ENCODE assay signal across 8 cellular contexts in genomic region chr13:41061075-41061913, GRCh38. TPM values are rescaled to one million over a fixed set of nuclear protein-coding genes. Genes with fewer than 3 reads are reported as not detected.
DNase-seq lines count a peak whose midpoint lies in the region; ATAC-seq and TF ChIP-seq lines count a peak whose summit lies in the region.

Gene WBP4 (plus strand): TSS chr13:41061509. CDS start chr13:41061674, 165 bp downstream.

- H4K20me1 ChIP-seq in OCI-LY3 (ENCODE audit: insufficient read depth, low read length), result no peaks in the 10 kb centered on the region

- ATAC-seq in GM21447 (IDR thresholded peaks at IDR 0.05; ENCODE audit: unreplicated experiment), result peak; percentile 65
- peak; percentile 83 for ATAC-seq in mucosa of descending colon

- peak within 1 kb of the TSS; percentile 88 for H3K9ac ChIP-seq in HUES64 (ENCODE audit: low read depth, low read length)
- H3K9ac ChIP-seq in OCI-LY3 (ENCODE audit: low read length), result peak within 1 kb of the TSS; percentile 96

- H3K36me3 ChIP-seq in HUES64 (ENCODE audit: insufficient read depth, low read length), result peaks cover 34% of the 10 kb centered on the region
- peaks cover 19% of the 10 kb centered on the region for H3K36me3 ChIP-seq in OCI-LY3 (replicated peaks; ENCODE audit: low read depth, low read length)
- no peaks in the 10 kb centered on the region for H3K36me3 ChIP-seq in mucosa of descending colon (ENCODE audit: low read depth)

- peak; percentile 84 for DNase-seq in DMS 273 treated with DMSO at 0.1 percent for 48 hours (lab: John Stamatoyannopoulos, UW)
- peak; percentile 79 for DNase-seq in activated T-cell treated with anti-CD3 and anti-CD28 coated beads for 1 hour (ENCODE audit: low read depth)
- DNase-seq in epithelial cell of esophagus (ENCODE audit: low read depth), result peak; percentile 98
- DNase-seq in mucosa of descending colon, result peak; percentile 96 to 97 (median 96)
- peak; percentile 75 to 76 for DNase-seq in stimulated activated CD8-positive, alpha-beta memory T cell treated with anti-CD3 and anti-CD28 coated beads, Interleukin-4, amount 100 ng/mL, for 1 hour (ENCODE audit: low read depth in 2 of 2, low spot score in 1 of 2)

- H3K27me3 ChIP-seq in HUES64 (ENCODE audit: insufficient read depth, low read length) (no peaks in the 10 kb centered on the region), OCI-LY3 (ENCODE audit: low read depth, low read length) (no peaks in the 10 kb centered on the region)

- H3K27ac ChIP-seq in HUES64 (ENCODE audit: low read depth, low read length) (peak within 1 kb of the TSS; percentile 89), OCI-LY3 (ENCODE audit: low read length) (peak within 1 kb of the TSS; percentile 88)

- H3K9me3 ChIP-seq in HUES64 (ENCODE audit: insufficient read depth, low read depth, low read length) (no peaks in the 10 kb centered on the region), OCI-LY3 (ENCODE audit: insufficient read depth, low read length) (no peaks in the 10 kb centered on the region), mucosa of descending colon (no peaks in the 10 kb centered on the region)

- H3K4me2 ChIP-seq in OCI-LY3 (ENCODE audit: low read length), result peak within 1 kb of the TSS; percentile 87

- H3K4me1 ChIP-seq in HUES64 (ENCODE audit: insufficient read depth, low read length) (peaks cover 22% of the 10 kb centered on the region; the same call in 1 of the 2 replicates), OCI-LY3 (ENCODE audit: low read length) (peaks cover 22% of the 10 kb centered on the region), mucosa of descending colon (ENCODE audit: low read depth) (peaks cover 51% of the 10 kb centered on the region)

- TF ChIP-seq CTCF in OCI-LY3 (IDR thresholded peaks at IDR 0.05; ENCODE audit: low read depth, low read length) (peak; percentile 23), epithelial cell of esophagus (IDR thresholded peaks at IDR 0.05; ENCODE audit: insufficient read depth, low read depth, low read length, missing control alignments) (peak; percentile 26), mucosa of descending colon (IDR thresholded peaks at IDR 0.05) (no peak)

- H3K4me3 ChIP-seq in HUES64 (ENCODE audit: low read length), result peak within 1 kb of the TSS; percentile 85
- H3K4me3 ChIP-seq in OCI-LY3 (ENCODE audit: low read length), result peak within 1 kb of the TSS; percentile 87
- peak within 1 kb of the TSS; percentile 88 for H3K4me3 ChIP-seq in epithelial cell of esophagus (ENCODE audit: low read length)
- H3K4me3 ChIP-seq in mucosa of descending colon, result peak within 1 kb of the TSS; percentile 76

- H3K79me2 ChIP-seq in OCI-LY3 (ENCODE audit: low read length), result peaks cover 29% of the 10 kb centered on the region

- intact Hi-C loops in mucosa of descending colon (cut with DNase I, micrococcal nuclease), result no loop called here

- under 1% methylated on average over 67 of the region's 71 CpGs for WGBS in HUES64

- H2AFZ ChIP-seq in OCI-LY3 (ENCODE audit: low read depth, low read length), result peak within 1 kb of the TSS; percentile 94

RNA-seq across cellular contexts. Expression of gene WBP4, which starts in this region (rescaled TPM):
- 11.4 TPM for polyA plus RNA-seq in HUES64 (2013, experiment 1 of 2)
- polyA plus RNA-seq in HUES64 (2013, experiment 2 of 2), result 15.2 TPM
- total RNA-seq in mucosa of descending colon, result 10 to 100 TPM in 1 of 3 donors, 1 to 10 TPM in 2; 6.4 to 11.4 (median 6.4) TPM

Comparison
In these comparisons a context has a peak if more than half of its experiments do, and no peak if none do; other contexts are left out.
1. Peak in every context shown above with its lines: DNase-seq, ATAC-seq, H3K4me3 ChIP-seq and H3K27ac ChIP-seq.